ENCODE assay signal across 1 cellular context in the genomic region with DNA sequence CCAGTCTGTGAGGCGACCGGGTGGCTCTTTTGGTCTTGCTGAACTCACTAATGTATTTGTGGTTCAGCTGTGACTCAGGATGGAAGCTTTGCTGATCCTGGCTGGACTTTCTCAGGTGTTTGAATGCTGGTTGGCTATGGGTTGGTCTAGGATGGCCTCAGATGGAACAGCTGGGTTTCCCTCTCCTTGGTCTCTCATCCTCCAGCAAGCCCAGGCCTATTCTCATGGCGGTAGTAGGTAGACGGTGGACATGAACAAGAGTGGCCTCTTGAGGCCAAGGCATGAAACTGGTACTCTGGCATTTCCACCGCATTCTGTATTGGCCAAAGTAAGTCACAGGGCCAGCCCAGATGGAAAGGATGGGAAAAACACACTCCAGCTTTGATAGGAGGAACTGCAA.
TF ChIP-seq lines count a peak whose summit lies in the region.

No MANE protein-coding gene starts in this region.

TF ChIP-seq in HepG2, 621 proteins besides CTCF, POLR2A, EP300 and RAD21 (continued from another document and continues in another):
- TF ChIP-seq ZNF598 (CRISPR knock-in tag; IDR thresholded peaks at IDR 0.05; ENCODE audit: borderline replicate concordance) (no peak), THAP11 (CRISPR knock-in tag; IDR thresholded peaks at IDR 0.05) (no peak), GATAD1 (CRISPR knock-in tag; IDR thresholded peaks at IDR 0.05) (no peak), AHR (CRISPR knock-in tag; IDR thresholded peaks at IDR 0.05) (no peak), ZNF724P (CRISPR knock-in tag; IDR thresholded peaks at IDR 0.05; ENCODE audit: borderline replicate concordance) (no peak), ZC3H4 (CRISPR knock-in tag; IDR thresholded peaks at IDR 0.05; ENCODE audit: borderline replicate concordance) (no peak), XRCC5 (optimal IDR thresholded peaks at IDR 0.05; ENCODE audit: low read length) (peak; percentile 40), ONECUT2 (CRISPR knock-in tag; IDR thresholded peaks at IDR 0.05) (no peak), ZNF260 (CRISPR knock-in tag; IDR thresholded peaks at IDR 0.05; ENCODE audit: borderline replicate concordance, low read depth) (no peak), CEBPB (IDR thresholded peaks at IDR 0.05; ENCODE audit: borderline replicate concordance, low read depth, low read length) (no peak), ZNF792 (CRISPR knock-in tag; IDR thresholded peaks at IDR 0.05) (0 out of 2 replicates have a peak, but pooled peaks have one; percentile 37), RNF2 (conservative IDR thresholded peaks at IDR 0.05; ENCODE audit: low read depth) (no peak), ZBTB1 (CRISPR knock-in tag; IDR thresholded peaks at IDR 0.05; ENCODE audit: borderline replicate concordance) (no peak), CEBPG (CRISPR knock-in tag; IDR thresholded peaks at IDR 0.05) (0 out of 2 replicates have a peak, but pooled peaks have one; percentile 18), ZNF430 (CRISPR knock-in tag; IDR thresholded peaks at IDR 0.05) (no peak), ZNF556 (CRISPR knock-in tag; IDR thresholded peaks at IDR 0.05; ENCODE audit: borderline replicate concordance) (no peak), ISL2 (CRISPR knock-in tag; IDR thresholded peaks at IDR 0.05) (no peak), ZIK1 (CRISPR knock-in tag; IDR thresholded peaks at IDR 0.05; ENCODE audit: borderline replicate concordance, low read depth) (no peak), ZNF549 (CRISPR knock-in tag; IDR thresholded peaks at IDR 0.05) (no peak), NR1H2 (CRISPR knock-in tag; IDR thresholded peaks at IDR 0.05; ENCODE audit: borderline replicate concordance, low read depth) (no peak), YEATS4 (CRISPR knock-in tag; IDR thresholded peaks at IDR 0.05; ENCODE audit: borderline replicate concordance) (no peak), NFKBIZ (CRISPR knock-in tag; IDR thresholded peaks at IDR 0.05) (no peak), FLYWCH1 (CRISPR knock-in tag; IDR thresholded peaks at IDR 0.05) (no peak), SOX6 (IDR thresholded peaks at IDR 0.05) (no peak), SOX6 (CRISPR knock-in tag; IDR thresholded peaks at IDR 0.05) (peak; percentile 11; the same call in 1 of the 2 replicates), TOPORS (CRISPR knock-in tag; IDR thresholded peaks at IDR 0.05) (no peak), SMYD3 (CRISPR knock-in tag; IDR thresholded peaks at IDR 0.05) (0 out of 2 replicates have a peak, but pooled peaks have one; percentile 39), AGO1 (IDR thresholded peaks at IDR 0.05; ENCODE audit: low read depth, low read length, poor library complexity, severe bottlenecking) (no peak), TCF7 (IDR thresholded peaks at IDR 0.05; ENCODE audit: low read depth) (no peak), TAF15 (IDR thresholded peaks at IDR 0.05; ENCODE audit: low read depth, low read length, poor library complexity, severe bottlenecking) (no peak), PCBP2 (optimal IDR thresholded peaks at IDR 0.05; ENCODE audit: low read depth, low read length, poor library complexity, severe bottlenecking) (no peak), FIP1L1 (IDR thresholded peaks at IDR 0.05; ENCODE audit: borderline replicate concordance, insufficient read depth, low read depth, low read length) (no peak), ZNF256 (CRISPR knock-in tag; conservative IDR thresholded peaks at IDR 0.05) (no peak), TBP (CRISPR knock-in tag; IDR thresholded peaks at IDR 0.05) (no peak), ZNF510 (CRISPR knock-in tag; IDR thresholded peaks at IDR 0.05; ENCODE audit: low read depth) (no peak), ZNF776 (CRISPR knock-in tag; IDR thresholded peaks at IDR 0.05) (no peak), ZFX (CRISPR knock-in tag; IDR thresholded peaks at IDR 0.05; ENCODE audit: low read depth) (peak; percentile 60), ZNF773 (CRISPR knock-in tag; IDR thresholded peaks at IDR 0.05; ENCODE audit: borderline replicate concordance) (no peak), ZNF782 (CRISPR knock-in tag; IDR thresholded peaks at IDR 0.05; ENCODE audit: borderline replicate concordance) (no peak)
- TF ChIP-seq, protein P1, sequence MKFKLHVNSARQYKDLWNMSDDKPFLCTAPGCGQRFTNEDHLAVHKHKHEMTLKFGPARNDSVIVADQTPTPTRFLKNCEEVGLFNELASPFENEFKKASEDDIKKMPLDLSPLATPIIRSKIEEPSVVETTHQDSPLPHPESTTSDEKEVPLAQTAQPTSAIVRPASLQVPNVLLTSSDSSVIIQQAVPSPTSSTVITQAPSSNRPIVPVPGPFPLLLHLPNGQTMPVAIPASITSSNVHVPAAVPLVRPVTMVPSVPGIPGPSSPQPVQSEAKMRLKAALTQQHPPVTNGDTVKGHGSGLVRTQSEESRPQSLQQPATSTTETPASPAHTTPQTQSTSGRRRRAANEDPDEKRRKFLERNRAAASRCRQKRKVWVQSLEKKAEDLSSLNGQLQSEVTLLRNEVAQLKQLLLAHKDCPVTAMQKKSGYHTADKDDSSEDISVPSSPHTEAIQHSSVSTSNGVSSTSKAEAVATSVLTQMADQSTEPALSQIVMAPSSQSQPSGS (CRISPR knock-in tag; IDR thresholded peaks at IDR 0.05), result no peak
- TF ChIP-seq, protein P2, sequence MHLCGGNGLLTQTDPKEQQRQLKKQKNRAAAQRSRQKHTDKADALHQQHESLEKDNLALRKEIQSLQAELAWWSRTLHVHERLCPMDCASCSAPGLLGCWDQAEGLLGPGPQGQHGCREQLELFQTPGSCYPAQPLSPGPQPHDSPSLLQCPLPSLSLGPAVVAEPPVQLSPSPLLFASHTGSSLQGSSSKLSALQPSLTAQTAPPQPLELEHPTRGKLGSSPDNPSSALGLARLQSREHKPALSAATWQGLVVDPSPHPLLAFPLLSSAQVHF (CRISPR knock-in tag; IDR thresholded peaks at IDR 0.05), result no peak
- TF ChIP-seq, protein P3, sequence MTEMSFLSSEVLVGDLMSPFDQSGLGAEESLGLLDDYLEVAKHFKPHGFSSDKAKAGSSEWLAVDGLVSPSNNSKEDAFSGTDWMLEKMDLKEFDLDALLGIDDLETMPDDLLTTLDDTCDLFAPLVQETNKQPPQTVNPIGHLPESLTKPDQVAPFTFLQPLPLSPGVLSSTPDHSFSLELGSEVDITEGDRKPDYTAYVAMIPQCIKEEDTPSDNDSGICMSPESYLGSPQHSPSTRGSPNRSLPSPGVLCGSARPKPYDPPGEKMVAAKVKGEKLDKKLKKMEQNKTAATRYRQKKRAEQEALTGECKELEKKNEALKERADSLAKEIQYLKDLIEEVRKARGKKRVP (CRISPR knock-in tag; IDR thresholded peaks at IDR 0.05), result no peak
- TF ChIP-seq, protein P4, sequence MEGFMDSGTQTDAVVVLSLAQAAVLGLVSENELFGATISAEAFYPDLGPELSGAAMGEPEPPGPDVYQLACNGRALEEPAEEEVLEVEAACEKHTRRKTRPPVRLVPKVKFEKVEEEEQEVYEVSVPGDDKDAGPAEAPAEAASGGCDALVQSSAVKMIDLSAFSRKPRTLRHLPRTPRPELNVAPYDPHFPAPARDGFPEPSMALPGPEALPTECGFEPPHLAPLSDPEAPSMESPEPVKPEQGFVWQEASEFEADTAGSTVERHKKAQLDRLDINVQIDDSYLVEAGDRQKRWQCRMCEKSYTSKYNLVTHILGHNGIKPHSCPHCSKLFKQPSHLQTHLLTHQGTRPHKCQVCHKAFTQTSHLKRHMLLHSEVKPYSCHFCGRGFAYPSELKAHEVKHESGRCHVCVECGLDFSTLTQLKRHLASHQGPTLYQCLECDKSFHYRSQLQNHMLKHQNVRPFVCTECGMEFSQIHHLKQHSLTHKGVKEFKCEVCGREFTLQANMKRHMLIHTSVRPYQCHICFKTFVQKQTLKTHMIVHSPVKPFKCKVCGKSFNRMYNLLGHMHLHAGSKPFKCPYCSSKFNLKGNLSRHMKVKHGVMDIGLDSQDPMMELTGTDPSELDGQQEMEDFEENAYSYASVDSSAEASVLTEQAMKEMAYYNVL (CRISPR knock-in tag; IDR thresholded peaks at IDR 0.05; ENCODE audit: borderline replicate concordance), result 0 out of 2 replicates have a peak, but pooled peaks have one; percentile 15
- TF ChIP-seq, protein P5, sequence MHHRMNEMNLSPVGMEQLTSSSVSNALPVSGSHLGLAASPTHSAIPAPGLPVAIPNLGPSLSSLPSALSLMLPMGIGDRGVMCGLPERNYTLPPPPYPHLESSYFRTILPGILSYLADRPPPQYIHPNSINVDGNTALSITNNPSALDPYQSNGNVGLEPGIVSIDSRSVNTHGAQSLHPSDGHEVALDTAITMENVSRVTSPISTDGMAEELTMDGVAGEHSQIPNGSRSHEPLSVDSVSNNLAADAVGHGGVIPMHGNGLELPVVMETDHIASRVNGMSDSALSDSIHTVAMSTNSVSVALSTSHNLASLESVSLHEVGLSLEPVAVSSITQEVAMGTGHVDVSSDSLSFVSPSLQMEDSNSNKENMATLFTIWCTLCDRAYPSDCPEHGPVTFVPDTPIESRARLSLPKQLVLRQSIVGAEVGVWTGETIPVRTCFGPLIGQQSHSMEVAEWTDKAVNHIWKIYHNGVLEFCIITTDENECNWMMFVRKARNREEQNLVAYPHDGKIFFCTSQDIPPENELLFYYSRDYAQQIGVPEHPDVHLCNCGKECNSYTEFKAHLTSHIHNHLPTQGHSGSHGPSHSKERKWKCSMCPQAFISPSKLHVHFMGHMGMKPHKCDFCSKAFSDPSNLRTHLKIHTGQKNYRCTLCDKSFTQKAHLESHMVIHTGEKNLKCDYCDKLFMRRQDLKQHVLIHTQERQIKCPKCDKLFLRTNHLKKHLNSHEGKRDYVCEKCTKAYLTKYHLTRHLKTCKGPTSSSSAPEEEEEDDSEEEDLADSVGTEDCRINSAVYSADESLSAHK (CRISPR knock-in tag; IDR thresholded peaks at IDR 0.05; ENCODE audit: borderline replicate concordance), result no peak
- TF ChIP-seq, protein P6, sequence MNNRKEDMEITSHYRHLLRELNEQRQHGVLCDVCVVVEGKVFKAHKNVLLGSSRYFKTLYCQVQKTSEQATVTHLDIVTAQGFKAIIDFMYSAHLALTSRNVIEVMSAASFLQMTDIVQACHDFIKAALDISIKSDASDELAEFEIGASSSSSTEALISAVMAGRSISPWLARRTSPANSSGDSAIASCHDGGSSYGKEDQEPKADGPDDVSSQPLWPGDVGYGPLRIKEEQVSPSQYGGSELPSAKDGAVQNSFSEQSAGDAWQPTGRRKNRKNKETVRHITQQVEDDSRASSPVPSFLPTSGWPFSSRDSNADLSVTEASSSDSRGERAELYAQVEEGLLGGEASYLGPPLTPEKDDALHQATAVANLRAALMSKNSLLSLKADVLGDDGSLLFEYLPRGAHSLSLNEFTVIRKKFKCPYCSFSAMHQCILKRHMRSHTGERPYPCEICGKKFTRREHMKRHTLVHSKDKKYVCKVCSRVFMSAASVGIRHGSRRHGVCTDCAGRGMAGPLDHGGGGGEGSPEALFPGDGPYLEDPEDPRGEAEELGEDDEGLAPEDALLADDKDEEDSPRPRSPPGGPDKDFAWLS (CRISPR knock-in tag; IDR thresholded peaks at IDR 0.05; ENCODE audit: borderline replicate concordance), result no peak
- TF ChIP-seq, protein P7, sequence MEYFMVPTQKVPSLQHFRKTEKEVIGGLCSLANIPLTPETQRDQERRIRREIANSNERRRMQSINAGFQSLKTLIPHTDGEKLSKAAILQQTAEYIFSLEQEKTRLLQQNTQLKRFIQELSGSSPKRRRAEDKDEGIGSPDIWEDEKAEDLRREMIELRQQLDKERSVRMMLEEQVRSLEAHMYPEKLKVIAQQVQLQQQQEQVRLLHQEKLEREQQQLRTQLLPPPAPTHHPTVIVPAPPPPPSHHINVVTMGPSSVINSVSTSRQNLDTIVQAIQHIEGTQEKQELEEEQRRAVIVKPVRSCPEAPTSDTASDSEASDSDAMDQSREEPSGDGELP (IDR thresholded peaks at IDR 0.05; ENCODE audit: borderline replicate concordance, low read depth), result peak; percentile 67; the same call in 1 of the 2 replicates
- TF ChIP-seq, protein P8, sequence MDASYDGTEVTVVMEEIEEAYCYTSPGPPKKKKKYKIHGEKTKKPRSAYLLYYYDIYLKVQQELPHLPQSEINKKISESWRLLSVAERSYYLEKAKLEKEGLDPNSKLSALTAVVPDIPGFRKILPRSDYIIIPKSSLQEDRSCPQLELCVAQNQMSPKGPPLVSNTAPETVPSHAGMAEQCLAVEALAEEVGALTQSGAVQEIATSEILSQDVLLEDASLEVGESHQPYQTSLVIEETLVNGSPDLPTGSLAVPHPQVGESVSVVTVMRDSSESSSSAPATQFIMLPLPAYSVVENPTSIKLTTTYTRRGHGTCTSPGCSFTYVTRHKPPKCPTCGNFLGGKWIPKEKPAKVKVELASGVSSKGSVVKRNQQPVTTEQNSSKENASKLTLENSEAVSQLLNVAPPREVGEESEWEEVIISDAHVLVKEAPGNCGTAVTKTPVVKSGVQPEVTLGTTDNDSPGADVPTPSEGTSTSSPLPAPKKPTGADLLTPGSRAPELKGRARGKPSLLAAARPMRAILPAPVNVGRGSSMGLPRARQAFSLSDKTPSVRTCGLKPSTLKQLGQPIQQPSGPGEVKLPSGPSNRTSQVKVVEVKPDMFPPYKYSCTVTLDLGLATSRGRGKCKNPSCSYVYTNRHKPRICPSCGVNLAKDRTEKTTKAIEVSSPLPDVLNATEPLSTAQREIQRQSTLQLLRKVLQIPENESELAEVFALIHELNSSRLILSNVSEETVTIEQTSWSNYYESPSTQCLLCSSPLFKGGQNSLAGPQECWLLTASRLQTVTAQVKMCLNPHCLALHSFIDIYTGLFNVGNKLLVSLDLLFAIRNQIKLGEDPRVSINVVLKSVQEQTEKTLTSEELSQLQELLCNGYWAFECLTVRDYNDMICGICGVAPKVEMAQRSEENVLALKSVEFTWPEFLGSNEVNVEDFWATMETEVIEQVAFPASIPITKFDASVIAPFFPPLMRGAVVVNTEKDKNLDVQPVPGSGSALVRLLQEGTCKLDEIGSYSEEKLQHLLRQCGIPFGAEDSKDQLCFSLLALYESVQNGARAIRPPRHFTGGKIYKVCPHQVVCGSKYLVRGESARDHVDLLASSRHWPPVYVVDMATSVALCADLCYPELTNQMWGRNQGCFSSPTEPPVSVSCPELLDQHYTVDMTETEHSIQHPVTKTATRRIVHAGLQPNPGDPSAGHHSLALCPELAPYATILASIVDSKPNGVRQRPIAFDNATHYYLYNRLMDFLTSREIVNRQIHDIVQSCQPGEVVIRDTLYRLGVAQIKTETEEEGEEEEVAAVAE (CRISPR knock-in tag; IDR thresholded peaks at IDR 0.05; ENCODE audit: borderline replicate concordance), result no peak
- TF ChIP-seq, protein P9, sequence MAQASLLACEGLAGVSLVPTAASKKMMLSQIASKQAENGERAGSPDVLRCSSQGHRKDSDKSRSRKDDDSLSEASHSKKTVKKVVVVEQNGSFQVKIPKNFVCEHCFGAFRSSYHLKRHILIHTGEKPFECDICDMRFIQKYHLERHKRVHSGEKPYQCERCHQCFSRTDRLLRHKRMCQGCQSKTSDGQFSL (CRISPR knock-in tag; IDR thresholded peaks at IDR 0.05), result no peak
